Comparison of ENCODE assay signal across 11 cellular contexts in genomic region chr15:39140060-39140604, GRCh38.
DNase-seq lines count a peak whose midpoint lies in the region; ATAC-seq lines count a peak whose summit lies in the region.
"Had no signal": no experiment of that assay in that cellular context is flagged by ENCODE, and none has a peak within 500 bp of the region (broad histone marks: within the 10 kb centered on the region; RNA-seq: fewer than 3 reads in every experiment).

No MANE protein-coding gene starts in this region.

- H3K27ac ChIP-seq in trophoblast cell (ENCODE audit: low read depth, low read length) = peak overlapping the region; percentile 86

- peaks cover 0 to 2% of the 10 kb centered on the region in 2 donors for H3K4me1 Mint-ChIP-seq in effector memory CD8-positive, alpha-beta T cell (ENCODE audit: low read depth in 2 of 2)

- no CpG with 5 or more reads among the region's 3 CpGs for WGBS in trophoblast cell (ENCODE audit: extremely low coverage, insufficient coverage, insufficient read length)

- H2BK120ac ChIP-seq in trophoblast cell (ENCODE audit: insufficient read depth, low read length, poor library complexity) = peak overlapping the region; percentile 54

- H3K36me3 Mint-ChIP-seq in effector memory CD8-positive, alpha-beta T cell (ENCODE audit: insufficient read depth) = no peaks in the 10 kb centered on the region
- H3K36me3 Mint-ChIP-seq: brain; natural killer cell treated with Interleukin-12 subunit alpha and Interleukin-12 subunit beta and Interleukin-15 and Interleukin-18, amount 100 ng/mL, for 72 hours had no signal

- H4K91ac ChIP-seq in trophoblast cell (ENCODE audit: low read depth, low read length) = peak overlapping the region; percentile 33

- no peak overlapping the region for H4K12ac ChIP-seq in trophoblast cell (ENCODE audit: low read depth, low read length)

- no peak overlapping the region for H3K18ac ChIP-seq in trophoblast cell (ENCODE audit: low read length)

- no peak overlapping the region for H4K8ac ChIP-seq in trophoblast cell (ENCODE audit: low read depth, low read length)

- H3K4ac ChIP-seq in trophoblast cell (ENCODE audit: low read depth, low read length) = peak overlapping the region; percentile 8

- H3K27me3 Mint-ChIP-seq in effector memory CD8-positive, alpha-beta T cell = peaks cover 8 to 19% of the 10 kb centered on the region in 2 donors
- H3K27me3 Mint-ChIP-seq: brain had no signal

- peak overlapping the region; percentile 24 for H3K14ac ChIP-seq in trophoblast cell (ENCODE audit: low read length)

- no peak overlapping the region for H3K9ac ChIP-seq in trophoblast cell (ENCODE audit: low read length)

- H3K23ac ChIP-seq in trophoblast cell (ENCODE audit: low read length) = no peak overlapping the region

- peaks cover 7 to 12% of the 10 kb centered on the region in 2 experiments for H3K4me1 ChIP-seq in trophoblast cell (ENCODE audit: control insufficient read depth in 1 of 2, insufficient read depth in 2 of 2, low read length in 2 of 2)

- no peaks in the 10 kb centered on the region for H3K9me3 ChIP-seq in trophoblast cell (ENCODE audit: insufficient read depth, low read depth, low read length)

- peaks cover 23% of the 10 kb centered on the region for H3K79me1 ChIP-seq in trophoblast cell (ENCODE audit: low read length)

- peak overlapping the region; percentile 61 for H2BK12ac ChIP-seq in trophoblast cell (ENCODE audit: low read length)

- H3K4me3 ChIP-seq in trophoblast cell (ENCODE audit: low read depth, low read length) = no peak overlapping the region

- H3K4me3 Mint-ChIP-seq in effector memory CD8-positive, alpha-beta T cell = no peak overlapping the region
- H3K4me3 Mint-ChIP-seq: brain; natural killer cell treated with Interleukin-12 subunit alpha and Interleukin-12 subunit beta and Interleukin-15 and Interleukin-18, amount 100 ng/mL, for 72 hours had no signal

- no peak overlapping the region for H2AK5ac ChIP-seq in trophoblast cell (ENCODE audit: low read length)

- no peak overlapping the region for H3K27ac Mint-ChIP-seq in effector memory CD8-positive, alpha-beta T cell
- H3K27ac Mint-ChIP-seq: brain; natural killer cell treated with Interleukin-12 subunit alpha and Interleukin-12 subunit beta and Interleukin-15 and Interleukin-18, amount 100 ng/mL, for 72 hours had no signal

- no peaks in the 10 kb centered on the region for H3K9me3 Mint-ChIP-seq in effector memory CD8-positive, alpha-beta T cell
- H3K9me3 Mint-ChIP-seq: natural killer cell treated with Interleukin-12 subunit alpha and Interleukin-12 subunit beta and Interleukin-15 and Interleukin-18, amount 100 ng/mL, for 72 hours had no signal

- H3K36me3 ChIP-seq in trophoblast cell (ENCODE audit: control insufficient read depth in 1 of 2, insufficient read depth in 2 of 2, low read length in 2 of 2) = no peaks in the 10 kb centered on the region

- peaks cover 2% of the 10 kb centered on the region for H3K79me2 ChIP-seq in trophoblast cell (ENCODE audit: control insufficient read depth, insufficient read depth, low read length, poor library complexity)

- H3K4me2 ChIP-seq in trophoblast cell (ENCODE audit: low read length) = peak overlapping the region; percentile 12

- H2AFZ ChIP-seq in trophoblast cell (ENCODE audit: insufficient read depth, low read length, poor library complexity) = no peak overlapping the region

- H3K27me3 ChIP-seq in trophoblast cell (ENCODE audit: insufficient read depth, low read length) = no peaks in the 10 kb centered on the region

- ATAC-seq in GM18870 (IDR thresholded peaks at IDR 0.05; ENCODE audit: unreplicated experiment) (peak; percentile 43), GM21515 (IDR thresholded peaks at IDR 0.05; ENCODE audit: unreplicated experiment) (no peak), HG02678 (IDR thresholded peaks at IDR 0.05; ENCODE audit: unreplicated experiment) (no peak)
- ATAC-seq in effector memory CD8-positive, alpha-beta T cell (replicated peaks) = no peak

- peak overlapping the region; percentile 84 for H2BK5ac ChIP-seq in trophoblast cell (ENCODE audit: low read depth, low read length, poor library complexity)

- DNase-seq in LoVo (ENCODE audit: low spot score) (peak; percentile 56), dedifferentiated amniotic fluid mesenchymal stem cell (ENCODE audit: extremely low spot score) (peak; percentile 85), trophoblast cell (peak; percentile 78 to 88), cerebellum (ENCODE audit: low spot score) (no peak)
- no peak for DNase-seq in effector memory CD8-positive, alpha-beta T cell
- DNase-seq: stimulated activated naive CD4-positive, alpha-beta T cell had no signal

Comparison
In these comparisons a context has a peak if more than half of its experiments do, and no peak if none do; other contexts are left out.
1. DNase-seq: peak in LoVo (single experiment), dedifferentiated amniotic fluid mesenchymal stem cell (single experiment) and trophoblast cell (2 of 2); none in effector memory CD8-positive, alpha-beta T cell (0 of 3) and cerebellum (single experiment).